12 cellular contexts compared by ENCODE assay signal in the genomic region with DNA sequence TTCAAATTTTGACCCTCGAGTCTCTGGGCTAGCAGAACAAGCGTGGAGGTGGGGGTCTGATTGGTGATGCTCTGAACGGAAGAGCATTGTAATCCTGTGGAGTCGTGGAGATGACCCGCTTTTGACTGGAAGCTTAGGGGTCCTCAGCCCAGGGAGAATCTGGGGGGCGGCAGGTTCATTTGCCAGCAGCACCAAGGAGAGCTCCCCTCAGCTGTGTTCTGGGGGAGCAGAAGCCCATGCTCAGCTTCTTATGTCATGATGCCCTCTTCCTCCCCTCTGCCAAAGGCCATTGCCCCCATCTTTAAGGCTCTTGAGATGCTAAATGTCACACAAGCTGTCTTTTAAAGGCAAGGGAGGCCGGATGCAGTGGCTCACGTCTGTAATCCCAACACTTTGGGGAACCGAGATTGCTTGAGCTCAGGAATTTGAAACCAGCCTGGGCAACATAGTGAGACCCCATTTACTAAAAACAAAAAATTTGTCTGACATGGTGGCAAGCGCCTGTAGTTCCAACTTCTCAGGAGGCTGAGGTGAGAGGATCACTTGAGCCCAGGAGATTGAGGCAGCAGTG. TPM values are rescaled to one million over a fixed set of nuclear protein-coding genes. Genes with fewer than 3 reads are reported as not detected.
A peak's percentile ranks its signal among the peaks of the same experiment; 100 is the strongest.
DNase-seq lines count a peak whose midpoint lies in the region.
"Had no signal": no experiment of that assay in that cellular context is flagged by ENCODE, and none has a peak within 500 bp of the region (broad histone marks: within the 10 kb centered on the region; RNA-seq: fewer than 3 reads in every experiment).

No MANE protein-coding gene starts in this region.

- POLR2A ChIA-PET in activated CD4-positive, alpha-beta memory T cell treated with anti-CD3 and anti-CD28 coated beads for 36 hours (lab: Charles Lee), result interaction anchor here (1.1 to 4.7 kb wide), 5 partner anchors 12 to 352 kb away, joined by 3 to 56 read pairs (median 5); no protein-coding TSS in a partner anchor
- POLR2A ChIA-PET in activated CD4-positive, alpha-beta memory T cell treated with anti-CD3 and anti-CD28 coated beads, Interleukin-2, amount 10 ng/mL, durations not matched to agents 7 days and 5 days (lab: Charles Lee), result interaction anchor here (5.0 to 6.2 kb wide), 2 partner anchors 12 to 21 kb away, joined by 40 to 71 read pairs; no protein-coding TSS in a partner anchor

- H3K4me1 ChIP-seq in esophagus (ENCODE audit: control insufficient read depth in 2 of 2, insufficient read depth in 2 of 2, low read length in 1 of 2) (peaks cover 17 to 41% of the 10 kb centered on the region in 2 donors), skeletal muscle tissue (ENCODE audit: control insufficient read depth in 3 of 3, insufficient read depth in 3 of 3, low read length in 3 of 3) (peaks cover 35 to 66% (median 47%) of the 10 kb centered on the region in 3 donors)

- no peaks in the 10 kb centered on the region for H3K27me3 Mint-ChIP-seq in activated CD4-positive, alpha-beta memory T cell treated with anti-CD3 and anti-CD28 coated beads for 36 hours
- H3K27me3 Mint-ChIP-seq in activated CD4-positive, alpha-beta memory T cell treated with anti-CD3 and anti-CD28 coated beads, Interleukin-2, amount 10 ng/mL, durations not matched to agents 7 days and 5 days, result no peaks in the 10 kb centered on the region

- 81 to 86% methylated on average over 10 of the region's 10 CpGs for WGBS in esophagus, 2 donors

- H3K9me3 ChIP-seq in KOPT-K1 (ENCODE audit: insufficient read depth, low read length, poor library complexity, severe bottlenecking), result no peaks in the 10 kb centered on the region
- no peaks in the 10 kb centered on the region for H3K9me3 ChIP-seq in esophagus (ENCODE audit: control insufficient read depth in 2 of 2, insufficient read depth in 1 of 2, low read depth in 1 of 2, low read length in 1 of 2)
- H3K9me3 ChIP-seq in skeletal muscle tissue (ENCODE audit: control insufficient read depth in 3 of 3, low read length in 3 of 3), result no peaks in the 10 kb centered on the region
- H3K9me3 ChIP-seq: ascending aorta, testis had no signal

- H3K27me3 ChIP-seq in esophagus (ENCODE audit: control insufficient read depth in 1 of 2, insufficient read depth in 2 of 2, low read length in 2 of 2) (no peaks in the 10 kb centered on the region), skeletal muscle tissue (ENCODE audit: control insufficient read depth in 3 of 3, insufficient read depth in 3 of 3, low read length in 3 of 3) (no peaks in the 10 kb centered on the region)
- H3K27me3 ChIP-seq: ascending aorta, testis had no signal

- in situ Hi-C loops in G401 (cut with HindIII; ENCODE audit: low sequenced_read_pairs), result no loop called here

- CTCF ChIA-PET in activated CD4-positive, alpha-beta memory T cell treated with anti-CD3 and anti-CD28 coated beads for 36 hours (lab: Charles Lee), result interaction anchor here (0.7 to 6.4 kb wide), 6 partner anchors 9 to 99 kb away, joined by 3 to 79 read pairs (median 4); a partner anchor contains a TSS
- CTCF ChIA-PET in activated CD4-positive, alpha-beta memory T cell treated with anti-CD3 and anti-CD28 coated beads, Interleukin-2, amount 10 ng/mL, durations not matched to agents 7 days and 5 days (lab: Charles Lee), result interaction anchor here (0.6 to 5.6 kb wide), 4 partner anchors 8 to 172 kb away, joined by 3 to 59 read pairs (median 4); no protein-coding TSS in a partner anchor

- peaks cover 3% of the 10 kb centered on the region for H3K36me3 Mint-ChIP-seq in activated CD4-positive, alpha-beta memory T cell treated with anti-CD3 and anti-CD28 coated beads for 36 hours
- no peaks in the 10 kb centered on the region for H3K36me3 Mint-ChIP-seq in activated CD4-positive, alpha-beta memory T cell treated with anti-CD3 and anti-CD28 coated beads, Interleukin-2, amount 10 ng/mL, durations not matched to agents 7 days and 5 days (ENCODE audit: low read depth)

- H3K4me3 Mint-ChIP-seq in activated CD4-positive, alpha-beta memory T cell treated with anti-CD3 and anti-CD28 coated beads for 36 hours, result no peak overlapping the region
- no peak overlapping the region for H3K4me3 Mint-ChIP-seq in activated CD4-positive, alpha-beta memory T cell treated with anti-CD3 and anti-CD28 coated beads, Interleukin-2, amount 10 ng/mL, durations not matched to agents 7 days and 5 days

- intact Hi-C loops in activated CD4-positive, alpha-beta memory T cell treated with anti-CD3 and anti-CD28 coated beads for 36 hours (cut with micrococcal nuclease), result loop anchor here (5.0 kb wide), 1 partner anchor 35 kb away; no protein-coding TSS in a partner anchor

- DNase-seq in activated CD4-positive, alpha-beta memory T cell treated with anti-CD3 and anti-CD28 coated beads for 36 hours, result no peak
- DNase-seq in activated CD4-positive, alpha-beta memory T cell treated with anti-CD3 and anti-CD28 coated beads, Interleukin-2, amount 10 ng/mL, durations not matched to agents 7 days and 5 days, result no peak
- DNase-seq in G401 (ENCODE audit: low spot score) (no peak), SK-N-DZ (ENCODE audit: low spot score) (no peak)
- no peak for DNase-seq in activated CD4-positive, CD25-positive, alpha-beta regulatory T cell (lab: John Stamatoyannopoulos, UW)
- DNase-seq: activated CD4-positive, CD25-positive, alpha-beta regulatory T cell treated with anti-CD3 and anti-CD28 coated beads, Interleukin-2, amount 50 U/mL, for 72 hours; MM.1S; testis had no signal

- H3K27ac ChIP-seq in KOPT-K1 (ENCODE audit: low read depth, low read length, poor library complexity, severe bottlenecking), result peak overlapping the region; percentile 90
- H3K27ac ChIP-seq in esophagus (ENCODE audit: low read depth in 2 of 2, low read length in 1 of 2), result peak overlapping the region; percentile 73 to 94
- peak overlapping the region; percentile 45 for H3K27ac ChIP-seq in skeletal muscle tissue (ENCODE audit: low read depth, low read length)
- H3K27ac ChIP-seq: testis had no signal

- H3K27ac Mint-ChIP-seq in activated CD4-positive, alpha-beta memory T cell treated with anti-CD3 and anti-CD28 coated beads for 36 hours, result peak overlapping the region; percentile 82
- H3K27ac Mint-ChIP-seq in activated CD4-positive, alpha-beta memory T cell treated with anti-CD3 and anti-CD28 coated beads, Interleukin-2, amount 10 ng/mL, durations not matched to agents 7 days and 5 days, result no peak overlapping the region

- H3K9ac ChIP-seq in skeletal muscle tissue (ENCODE audit: low read depth in 1 of 3, low read length in 3 of 3), result peak overlapping the region in 2 of 3 donors; percentile 9 to 62

- H3K4me1 Mint-ChIP-seq in activated CD4-positive, alpha-beta memory T cell treated with anti-CD3 and anti-CD28 coated beads for 36 hours (ENCODE audit: low read depth), result peaks cover 56% of the 10 kb centered on the region
- peaks cover 46% of the 10 kb centered on the region for H3K4me1 Mint-ChIP-seq in activated CD4-positive, alpha-beta memory T cell treated with anti-CD3 and anti-CD28 coated beads, Interleukin-2, amount 10 ng/mL, durations not matched to agents 7 days and 5 days

- no peaks in the 10 kb centered on the region for H3K9me3 Mint-ChIP-seq in activated CD4-positive, alpha-beta memory T cell treated with anti-CD3 and anti-CD28 coated beads for 36 hours
- no peaks in the 10 kb centered on the region for H3K9me3 Mint-ChIP-seq in activated CD4-positive, alpha-beta memory T cell treated with anti-CD3 and anti-CD28 coated beads, Interleukin-2, amount 10 ng/mL, durations not matched to agents 7 days and 5 days

- H3K4me3 ChIP-seq in esophagus (ENCODE audit: low read depth in 1 of 2, low read length in 2 of 2) (no peak overlapping the region), skeletal muscle tissue (ENCODE audit: low read length in 3 of 3) (no peak overlapping the region)
- H3K4me3 ChIP-seq: ascending aorta, testis had no signal

- H3K36me3 ChIP-seq in KOPT-K1 (ENCODE audit: insufficient read depth, low read length) (peaks cover 60% of the 10 kb centered on the region), esophagus (ENCODE audit: control insufficient read depth in 2 of 2, insufficient read depth in 2 of 2, low read length in 1 of 2) (peaks cover 0 to 11% of the 10 kb centered on the region in 2 donors), skeletal muscle tissue (ENCODE audit: control insufficient read depth in 3 of 3, insufficient read depth in 3 of 3, low read length in 3 of 3) (peaks cover 5 to 17% (median 13%) of the 10 kb centered on the region in 3 donors)
- H3K36me3 ChIP-seq: ascending aorta had no signal

RNA-seq across cellular contexts. Expression of a gene that starts 19.3 kb away (rescaled TPM):
- under 1 TPM; 0.43 to 0.75 TPM for total RNA-seq in activated CD4-positive, alpha-beta memory T cell treated with anti-CD3 and anti-CD28 coated beads for 36 hours
- under 1 TPM; 0.18 to 0.28 TPM for total RNA-seq in activated CD4-positive, alpha-beta memory T cell treated with anti-CD3 and anti-CD28 coated beads, Interleukin-2, amount 10 ng/mL, durations not matched to agents 7 days and 5 days
- 10 to 100 TPM; 11.8 to 12.6 TPM for polyA plus RNA-seq in esophagus
- 6.3 TPM for total RNA-seq in skeletal muscle tissue
- 1.9 and 3.0 TPM in 2 replicates for total RNA-seq in G401 (2014; rRNA removed; shearing (Covaris generic))
- 0.29 and 0.31 TPM in 2 replicates for polyA plus RNA-seq in SK-N-DZ (2014; cell fraction: cytosol; rRNA removed)
- 2.2 and 3.5 TPM in 2 replicates for polyA plus RNA-seq in SK-N-DZ (2014; cell fraction: nucleus; rRNA removed)

RNA-seq across cellular contexts. Expression of a gene that starts 51.0 kb away (rescaled TPM):
- total RNA-seq in activated CD4-positive, alpha-beta memory T cell treated with anti-CD3 and anti-CD28 coated beads for 36 hours, result 10 to 100 TPM; 17.2 to 19.4 TPM
- total RNA-seq in activated CD4-positive, alpha-beta memory T cell treated with anti-CD3 and anti-CD28 coated beads, Interleukin-2, amount 10 ng/mL, durations not matched to agents 7 days and 5 days, result 10 to 100 TPM; 10.8 to 13.3 TPM
- polyA plus RNA-seq in esophagus, result 1 to 10 TPM; 2.5 TPM
- total RNA-seq in skeletal muscle tissue, result 12.5 TPM
- total RNA-seq in G401 (2014; rRNA removed; shearing (Covaris generic)), result 9.1 and 17.0 TPM in 2 replicates
- polyA plus RNA-seq in SK-N-DZ (2014; cell fraction: cytosol; rRNA removed), result 18.0 and 18.2 TPM in 2 replicates
- polyA plus RNA-seq in SK-N-DZ (2014; cell fraction: nucleus; rRNA removed), result 11.1 and 12.0 TPM in 2 replicates
